ENCODE assay signal across 14 cellular contexts in genomic region chr20:19802099-19802491, GRCh38. TPM values are rescaled to one million over a fixed set of nuclear protein-coding genes. Genes with fewer than 3 reads are reported as not detected.
"Had no signal": no experiment of that assay in that cellular context is flagged by ENCODE, and none has a peak within 500 bp of the region (broad histone marks: within the 10 kb centered on the region; RNA-seq: fewer than 3 reads in every experiment).

No MANE protein-coding gene starts in this region.

- H3K36me3 Mint-ChIP-seq: activated naive CD4-positive, alpha-beta T cell treated with anti-CD3 and anti-CD28 coated beads, Interleukin-2, amount 50 U/mL, for 72 hours; natural killer cell had no signal

- H3K4me1 Mint-ChIP-seq: activated CD4-positive, alpha-beta T cell treated with anti-CD3 and anti-CD28 coated beads, Interleukin-2, amount 10 ng/mL, durations not matched to agents 7 days and 5 days; natural killer cell had no signal

- H3K4me3 Mint-ChIP-seq: activated CD4-positive, alpha-beta T cell treated with anti-CD3 and anti-CD28 coated beads, Interleukin-2, amount 10 ng/mL, durations not matched to agents 7 days and 5 days; activated T-cell treated with anti-CD3 and anti-CD28 coated beads, Interleukin-2, amount 50 U/mL, for 4 hours; natural killer cell had no signal

- H3K27me3 ChIP-seq: adrenal gland, dorsolateral prefrontal cortex, pancreas had no signal

- ATAC-seq: activated naive CD4-positive, alpha-beta T cell treated with anti-CD3 and anti-CD28 coated beads, Interleukin-2, amount 50 U/mL, for 72 hours; activated T-cell treated with anti-CD3 and anti-CD28 coated beads, Interleukin-2, amount 50 U/mL, for 4 hours; natural killer cell had no signal

- H3K27ac ChIP-seq: adrenal gland had no signal

- H3K9me3 Mint-ChIP-seq: activated CD4-positive, alpha-beta T cell treated with anti-CD3 and anti-CD28 coated beads, Interleukin-2, amount 10 ng/mL, durations not matched to agents 7 days and 5 days; activated naive CD4-positive, alpha-beta T cell treated with anti-CD3 and anti-CD28 coated beads, Interleukin-2, amount 50 U/mL, for 72 hours; activated T-cell treated with anti-CD3 and anti-CD28 coated beads, Interleukin-2, amount 50 U/mL, for 4 hours; natural killer cell had no signal

- H3K27ac Mint-ChIP-seq: activated CD4-positive, alpha-beta T cell treated with anti-CD3 and anti-CD28 coated beads, Interleukin-2, amount 10 ng/mL, durations not matched to agents 7 days and 5 days; activated naive CD4-positive, alpha-beta T cell treated with anti-CD3 and anti-CD28 coated beads, Interleukin-2, amount 50 U/mL, for 72 hours; natural killer cell had no signal

- H3K4me3 ChIP-seq: adrenal gland, dorsolateral prefrontal cortex, pancreas had no signal

- H3K9me3 ChIP-seq: adrenal gland, pancreas had no signal

- DNase-seq: activated CD4-positive, alpha-beta T cell treated with anti-CD3 and anti-CD28 coated beads, Interleukin-2, amount 10 ng/mL, durations not matched to agents 7 days and 5 days; activated CD8-positive, alpha-beta memory T cell treated with anti-CD3 and anti-CD28 coated beads, Interleukin-2, amount 50 U/mL, for 4 hours; activated effector memory CD4-positive, alpha-beta T cell treated with anti-CD3 and anti-CD28 coated beads, Interleukin-2, amount 50 U/mL, for 16 hours; activated T-cell treated with anti-CD3 and anti-CD28 coated beads, Interleukin-2, amount 50 U/mL, for 4 hours; adrenal gland; dorsolateral prefrontal cortex; erythroblast; natural killer cell; stimulated activated CD8-positive, alpha-beta memory T cell treated with anti-CD3 and anti-CD28 coated beads, Interleukin-4, amount 100 ng/mL, for 48 hours; stimulated activated naive CD4-positive, alpha-beta T cell; T1000 had no signal

- H3K36me3 ChIP-seq: pancreas had no signal

RNA-seq across cellular contexts. Expression of gene RIN2, which starts 44.0 kb away (rescaled TPM):
- total RNA-seq: activated CD4-positive, alpha-beta T cell treated with anti-CD3 and anti-CD28 coated beads, Interleukin-2, amount 10 ng/mL, durations not matched to agents 7 days and 5 days; activated naive CD4-positive, alpha-beta T cell treated with anti-CD3 and anti-CD28 coated beads, Interleukin-2, amount 50 U/mL, for 72 hours; T-helper 1 cell treated with Interleukin-12 subunit alpha and Interleukin-12 subunit beta and Interleukin-4 antibody, amounts not matched to agents 30 ng/mL and 1 ng/mL, for 36 hours had no signal
